In the genomic region with DNA sequence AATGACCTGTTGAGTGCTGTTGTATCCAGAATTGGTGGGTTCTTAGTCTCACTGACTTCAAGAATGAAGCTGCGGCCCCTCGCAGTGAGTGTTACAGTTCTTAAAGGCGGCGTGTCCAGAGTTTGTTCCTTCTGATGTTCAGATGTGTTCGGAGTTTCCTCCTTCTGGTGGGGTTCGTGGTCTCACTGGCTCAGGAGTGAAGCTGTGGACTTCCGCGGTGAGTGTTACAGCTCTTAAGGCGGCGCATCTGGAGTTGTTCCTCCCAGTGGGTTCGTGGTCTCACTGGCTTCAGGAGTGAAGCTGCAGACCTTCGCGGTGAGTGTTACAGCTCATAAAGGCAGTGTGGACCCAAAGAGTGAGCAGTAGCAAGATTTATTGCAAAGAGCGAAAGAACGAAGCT, we compare ENCODE assay signal across 6 cellular contexts. TPM values are rescaled to one million over a fixed set of nuclear protein-coding genes. Genes with fewer than 3 reads are reported as not detected.
"Had no signal": no experiment of that assay in that cellular context is flagged by ENCODE, and none has a peak within 500 bp of the region (broad histone marks: within the 10 kb centered on the region; RNA-seq: fewer than 3 reads in every experiment).

No MANE protein-coding gene starts in this region.

RNA-seq across cellular contexts. Expression of gene GABRR1, which starts 16.4 kb away (rescaled TPM):
- total RNA-seq: kidney epithelial cell, left lung, lung microvascular endothelial cell, ovary, right cardiac atrium, SK-MEL-5 had no signal
- polyA plus RNA-seq: right cardiac atrium had no signal
